2 cellular contexts compared by ENCODE assay signal in genomic region chr3:15299036-15299435, GRCh38.
TF ChIP-seq lines count a peak whose summit lies in the region.

No MANE protein-coding gene starts in this region.

TF ChIP-seq in liver, 16 proteins besides CTCF, POLR2A, EP300 and RAD21:
- TF ChIP-seq HNF4A (conservative IDR thresholded peaks at IDR 0.05) (peak; percentile 33 to 42), FOXA1 (IDR thresholded peaks at IDR 0.05) (no peak)

TF ChIP-seq in HepG2, 621 proteins besides CTCF, POLR2A, EP300 and RAD21:
- TF ChIP-seq MEF2D (CRISPR knock-in tag; IDR thresholded peaks at IDR 0.05) (no peak), ARID3A (IDR thresholded peaks at IDR 0.05; ENCODE audit: low read depth, low read length) (no peak), HNRNPUL1 (IDR thresholded peaks at IDR 0.05; ENCODE audit: low read depth, low read length) (no peak), ZNF772 (CRISPR knock-in tag; IDR thresholded peaks at IDR 0.05) (no peak), ZNF720 (CRISPR knock-in tag; IDR thresholded peaks at IDR 0.05) (no peak), ZFP36L2 (CRISPR knock-in tag; IDR thresholded peaks at IDR 0.05) (no peak), USF2 (IDR thresholded peaks at IDR 0.05; ENCODE audit: low read depth, low read length) (no peak), USF2 (CRISPR knock-in tag; IDR thresholded peaks at IDR 0.05; ENCODE audit: borderline replicate concordance) (no peak), SALL1 (CRISPR knock-in tag; IDR thresholded peaks at IDR 0.05) (no peak), DRAP1 (CRISPR knock-in tag; IDR thresholded peaks at IDR 0.05) (no peak), NKX3-1 (CRISPR knock-in tag; IDR thresholded peaks at IDR 0.05) (no peak), ERF (CRISPR knock-in tag; IDR thresholded peaks at IDR 0.05) (no peak), GFI1 (CRISPR knock-in tag; IDR thresholded peaks at IDR 0.05; ENCODE audit: borderline replicate concordance) (no peak), ZNF207 (IDR thresholded peaks at IDR 0.05; ENCODE audit: borderline replicate concordance) (no peak), GABPB1 (CRISPR knock-in tag; IDR thresholded peaks at IDR 0.05) (no peak), EEA1 (CRISPR knock-in tag; IDR thresholded peaks at IDR 0.05; ENCODE audit: borderline replicate concordance) (no peak)
